Comparison of ENCODE assay signal across 9 cellular contexts in the genomic region with DNA sequence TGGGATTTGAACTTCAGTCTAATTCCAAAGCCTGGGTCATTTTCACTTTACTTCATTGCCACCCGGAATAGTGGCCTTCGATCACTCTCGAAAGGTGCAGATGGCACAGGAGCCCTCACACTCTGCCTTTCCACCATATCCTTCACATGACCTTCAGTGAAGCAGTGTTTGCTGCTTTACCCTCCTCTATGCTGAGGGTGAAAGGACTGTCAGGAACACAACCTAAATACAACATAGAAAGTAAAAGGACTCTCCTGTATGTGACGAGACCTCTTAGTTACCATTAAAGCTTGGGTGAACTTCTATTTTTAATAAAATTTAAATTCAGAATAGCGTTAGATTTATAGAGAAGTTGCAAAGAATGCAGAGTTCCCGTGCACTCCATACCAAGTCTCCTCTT.
"Had no signal": no experiment of that assay in that cellular context is flagged by ENCODE, and none has a peak within 500 bp of the region (broad histone marks: within the 10 kb centered on the region; RNA-seq: fewer than 3 reads in every experiment).

No MANE protein-coding gene starts in this region.

- DNase-seq: GM23248, GOT3, H7, KBM-7 had no signal

- H3K36me3 Mint-ChIP-seq: IgD-negative memory B cell had no signal

- H3K9ac ChIP-seq: GM23248 had no signal

- H3K4me1 ChIP-seq: HAP-1 had no signal

- H3K4me3 ChIP-seq: GM23248, HAP-1 had no signal

- H3K36me3 ChIP-seq: HAP-1 had no signal

- H3K9me3 ChIP-seq: HAP-1 had no signal

- H3K9me3 Mint-ChIP-seq: IgD-negative memory B cell had no signal

- H3K27ac ChIP-seq: GM23248, HL-60 had no signal

- H3K4me3 Mint-ChIP-seq: IgD-negative memory B cell had no signal

- ATAC-seq: HCT116, HepG2 had no signal
